In genomic region chr5:77649776-77650175, GRCh38 we compare ENCODE assay signal across 9 cellular contexts. TPM values are rescaled to one million over a fixed set of nuclear protein-coding genes. Genes with fewer than 3 reads are reported as not detected.
"Had no signal": no experiment of that assay in that cellular context is flagged by ENCODE, and none has a peak within 500 bp of the region (broad histone marks: within the 10 kb centered on the region; RNA-seq: fewer than 3 reads in every experiment).

No MANE protein-coding gene starts in this region.

- DNase-seq: IMR-90, KBM-7, KG1 had no signal

- H3K4me3 ChIP-seq: K562 had no signal

- H3K27ac ChIP-seq: HL-60, KMS-11 had no signal

- ATAC-seq: HepG2, K562 had no signal

RNA-seq across cellular contexts. Expression of gene OTP, which starts 11.3 kb away (rescaled TPM):
- total RNA-seq: HepG2, HT-29, HT1080, IMR-90 had no signal
